22 cellular contexts compared by ENCODE assay signal in genomic region chr10:94111367-94111766, GRCh38.
DNase-seq lines count a peak whose midpoint lies in the region; ATAC-seq lines count a peak whose summit lies in the region.
"Had no signal": no experiment of that assay in that cellular context is flagged by ENCODE, and none has a peak within 500 bp of the region (broad histone marks: within the 10 kb centered on the region; RNA-seq: fewer than 3 reads in every experiment).

No MANE protein-coding gene starts in this region.

- H3K36me3 ChIP-seq in neuronal stem cell (replicated peaks in 1 of 2; ENCODE audit: control insufficient read depth in 2 of 2, insufficient read depth in 2 of 2, low read length in 2 of 2) (peaks cover 0 to 1% of the 10 kb centered on the region in 2 donors), aorta (ENCODE audit: control insufficient read depth in 1 of 2, insufficient read depth in 2 of 2, low read length in 1 of 2) (no peaks in the 10 kb centered on the region)

- H2AK5ac ChIP-seq in neuronal stem cell (ENCODE audit: low read depth, low read length): no peak overlapping the region

- H3K9me3 ChIP-seq in neuronal stem cell (replicated peaks in 1 of 2; ENCODE audit: control insufficient read depth in 2 of 2, insufficient read depth in 1 of 2, low read depth in 1 of 2, low read length in 2 of 2) (no peaks in the 10 kb centered on the region), aorta (ENCODE audit: control insufficient read depth, low read length) (no peaks in the 10 kb centered on the region)

- H3K14ac ChIP-seq in neuronal stem cell (ENCODE audit: low read length): no peak overlapping the region

- no peak overlapping the region for H3K4me2 ChIP-seq in neuronal stem cell (ENCODE audit: insufficient read depth, low read length, poor library complexity, severe bottlenecking)

- H3K79me1 ChIP-seq in neuronal stem cell (ENCODE audit: low read depth, low read length): no peaks in the 10 kb centered on the region

- intact Hi-C loops in aorta (cut with DNase I): no loop called here

- peak; percentile 17 for DNase-seq in NCI-H82 (lab: John Stamatoyannopoulos, UW)
- DNase-seq in NCI-H82 treated with DMSO at 0.1 percent for 48 hours (lab: John Stamatoyannopoulos, UW; ENCODE audit: unreplicated experiment): no peak
- peak; percentile 67 for DNase-seq in islet precursor cell
- DNase-seq in neuronal stem cell (ENCODE audit: low spot score): no peak
- no peak for DNase-seq in aorta
- no peak for DNase-seq in DMS79 treated with DMSO at 0.1 percent for 48 hours (lab: John Stamatoyannopoulos, UW)
- no peak for DNase-seq in NCI-H748 (lab: John Stamatoyannopoulos, UW; ENCODE audit: unreplicated experiment)
- no peak for DNase-seq in HK-2 (ENCODE audit: unreplicated experiment)
- DNase-seq: 8988T; CD4-positive, CD25-positive, alpha-beta regulatory T cell; COR-L47; DMS 273 treated with DMSO at 0.1 percent for 48 hours; GF-D8; HFFc6; NCI-H1436; NCI-H2029; NCI-H446 treated with DMSO at 0.1 percent for 48 hours; NCI-H748 treated with DMSO at 0.1 percent for 48 hours; OCI-M1; SHP77 had no signal

- no peak overlapping the region for H4K91ac ChIP-seq in neuronal stem cell (ENCODE audit: low read depth, low read length, poor library complexity)

- no peak overlapping the region for H2BK12ac ChIP-seq in neuronal stem cell (ENCODE audit: low read length)

- H4K8ac ChIP-seq in neuronal stem cell (ENCODE audit: low read depth, low read length): no peak overlapping the region

- no peak overlapping the region for H2BK15ac ChIP-seq in neuronal stem cell (ENCODE audit: low read length)

- no peak overlapping the region for H2BK5ac ChIP-seq in neuronal stem cell (ENCODE audit: low read length)

- ATAC-seq in aorta (ENCODE audit: low FRiP score): peak; percentile 55

- no CpG with 5 or more reads among the region's 2 CpGs for WGBS in neuronal stem cell (ENCODE audit: extremely low coverage in 2 of 2, insufficient read length in 2 of 2, insufficient replicate concordance in 1 of 2), 2 donors
- 33 to 41% methylated on average over 2 of the region's 2 CpGs for WGBS in aorta, 2 donors

- no peak overlapping the region for H2AFZ ChIP-seq in neuronal stem cell (ENCODE audit: low read length)

- H3K4me1 ChIP-seq in neuronal stem cell (ENCODE audit: control insufficient read depth in 2 of 2, insufficient read depth in 1 of 2, low read depth in 1 of 2, low read length in 2 of 2): peaks cover 0 to 2% of the 10 kb centered on the region in 2 donors
- peaks cover 4 to 5% of the 10 kb centered on the region in 2 donors for H3K4me1 ChIP-seq in aorta (ENCODE audit: control insufficient read depth in 1 of 2, insufficient read depth in 2 of 2, low read length in 2 of 2)

- H3K23ac ChIP-seq in neuronal stem cell (ENCODE audit: low read depth, low read length, poor library complexity): no peak overlapping the region

- H3K18ac ChIP-seq in neuronal stem cell (ENCODE audit: low read length): peak overlapping the region; percentile 18

- no peaks in the 10 kb centered on the region for H3K27me3 ChIP-seq in neuronal stem cell (ENCODE audit: control insufficient read depth in 3 of 3, insufficient read depth in 3 of 3, low read depth in 1 of 3, low read length in 3 of 3)
- no peaks in the 10 kb centered on the region for H3K27me3 ChIP-seq in aorta (ENCODE audit: control insufficient read depth in 1 of 2, insufficient read depth in 2 of 2, low read length in 1 of 2)

- no peak overlapping the region for H3K9ac ChIP-seq in neuronal stem cell (ENCODE audit: low read depth, low read length, poor library complexity)

- H3K4ac ChIP-seq in neuronal stem cell (ENCODE audit: low read length): no peak overlapping the region

- H3K27ac ChIP-seq in neuronal stem cell (replicated peaks; ENCODE audit: low read length): no peak overlapping the region
- peak overlapping the region; percentile 16 to 79 for H3K27ac ChIP-seq in aorta (ENCODE audit: low read depth in 1 of 2, low read length in 2 of 2)
- H3K27ac ChIP-seq: HL-60, SK-N-MC had no signal

- H3K4me3 ChIP-seq in neuronal stem cell (ENCODE audit: low read length in 2 of 2): no peak overlapping the region
- H3K4me3 ChIP-seq in aorta (ENCODE audit: low read length in 2 of 2): no peak overlapping the region
- H3K4me3 ChIP-seq: SK-N-MC had no signal

- H2BK120ac ChIP-seq in neuronal stem cell (ENCODE audit: low read depth, low read length): no peak overlapping the region

Comparison
In these comparisons a context has a peak if more than half of its experiments do, and no peak if none do; other contexts are left out.
1. DNase-seq: peak in NCI-H82 (single experiment) and islet precursor cell (single experiment); none in NCI-H82 treated with DMSO at 0.1 percent for 48 hours (single experiment), neuronal stem cell (single experiment), aorta (0 of 2), DMS79 treated with DMSO at 0.1 percent for 48 hours (single experiment), NCI-H748 (single experiment) and HK-2 (single experiment).